In genomic region chr17:63623786-63624185, GRCh38 we compare ENCODE assay signal across 8 cellular contexts. TPM values are rescaled to one million over a fixed set of nuclear protein-coding genes. Genes with fewer than 3 reads are reported as not detected.
DNase-seq lines count a peak whose midpoint lies in the region; ATAC-seq and TF ChIP-seq lines count a peak whose summit lies in the region.

No MANE protein-coding gene starts in this region.

- DNase-seq in GM06990 (ENCODE audit: extremely low read depth, insufficient read length) (no peak), Peyer's patch (no peak), esophagus muscularis mucosa (ENCODE audit: extremely low spot score) (no peak), pons (ENCODE audit: low spot score) (peak; percentile 37), SK-N-DZ (ENCODE audit: low spot score) (no peak), inferior parietal cortex (ENCODE audit: extremely low spot score) (no peak)

- intact Hi-C loops in esophagus muscularis mucosa (cut with DNase I) = loop anchor here (5.0 kb wide), 1 partner anchor 79 kb away; the partner anchor contains the start of gene LIMD2

- H3K27me3 ChIP-seq in GM06990 (replicated peaks; ENCODE audit: control insufficient read depth, insufficient read depth, low read length) (no peaks in the 10 kb centered on the region), Peyer's patch (no peaks in the 10 kb centered on the region), esophagus muscularis mucosa (no peaks in the 10 kb centered on the region)

- peak overlapping the region in 2 of 4 donors; percentile 38 to 98 for H3K27ac ChIP-seq in Peyer's patch
- peak overlapping the region in 3 of 4 donors; percentile 85 to 91 (median 89) for H3K27ac ChIP-seq in esophagus muscularis mucosa (replicated peaks in 1 of 4)

- TF ChIP-seq CTCF in GM06990 (IDR thresholded peaks at IDR 0.05; ENCODE audit: insufficient read depth, low read length, poor library complexity, severe bottlenecking) = no peak
- no peak for TF ChIP-seq CTCF in Peyer's patch (IDR thresholded peaks at IDR 0.05)
- TF ChIP-seq CTCF in esophagus muscularis mucosa (IDR thresholded peaks at IDR 0.05) = no peak

- no peak for TF ChIP-seq EP300 in esophagus muscularis mucosa (IDR thresholded peaks at IDR 0.05)

- H3K4me3 ChIP-seq in GM06990 (replicated peaks; ENCODE audit: low read depth, low read length) (peak overlapping the region; percentile 85), Peyer's patch (peak overlapping the region in 3 of 4 donors; percentile 77 to 94 (median 77)), esophagus muscularis mucosa (peak overlapping the region; percentile 85 to 96 (median 88))

- H3K9me3 ChIP-seq in Peyer's patch (no peaks in the 10 kb centered on the region), esophagus muscularis mucosa (no peaks in the 10 kb centered on the region)

- TF ChIP-seq POLR2A in Peyer's patch (IDR thresholded peaks at IDR 0.05) = no peak
- TF ChIP-seq POLR2A in esophagus muscularis mucosa (IDR thresholded peaks at IDR 0.05; ENCODE audit: low read depth) = no peak

- no peak for ATAC-seq in HG02623 (IDR thresholded peaks at IDR 0.05; ENCODE audit: unreplicated experiment)
- ATAC-seq in GM18867 (IDR thresholded peaks at IDR 0.05; ENCODE audit: unreplicated experiment) = no peak

- no peaks in the 10 kb centered on the region for H3K36me3 ChIP-seq in GM06990 (ENCODE audit: control insufficient read depth, insufficient read depth, low read length)
- H3K36me3 ChIP-seq in Peyer's patch = no peaks in the 10 kb centered on the region
- H3K36me3 ChIP-seq in esophagus muscularis mucosa = peaks cover 0 to 1% (median 0%) of the 10 kb centered on the region in 4 donors

- H3K4me1 ChIP-seq in Peyer's patch (peaks cover 0 to 27% (median 5%) of the 10 kb centered on the region in 4 donors), esophagus muscularis mucosa (peaks cover 50 to 56% (median 52%) of the 10 kb centered on the region in 4 donors)

- WGBS in esophagus muscularis mucosa = 24% methylated on average over 6 of the region's 6 CpGs

RNA-seq across cellular contexts. Expression of gene MAP3K3, which starts 1.6 kb away (rescaled TPM):
- total RNA-seq in Peyer's patch (10 to 100 TPM; 17.3 to 61.9 (median 39.2) TPM), esophagus muscularis mucosa (100 to 1,000 TPM in 1 of 4 donors, 10 to 100 TPM in 3; 67.7 to 132 (median 86.6) TPM)
- polyA plus RNA-seq in SK-N-DZ (2014; cell fraction: cytosol; rRNA removed) = 26.6 and 28.1 TPM in 2 replicates
- 41.0 and 61.6 TPM in 2 replicates for polyA plus RNA-seq in SK-N-DZ (2014; cell fraction: nucleus; rRNA removed)

RNA-seq across cellular contexts. Expression of gene TACO1, which starts 23.1 kb away (rescaled TPM):
- total RNA-seq in Peyer's patch (10 to 100 TPM; 12.4 to 38.7 (median 36.0) TPM), esophagus muscularis mucosa (10 to 100 TPM in 3 of 4 donors, 1 to 10 TPM in 1; 9.4 to 35.0 (median 14.8) TPM)
- polyA plus RNA-seq in SK-N-DZ (2014; cell fraction: cytosol; rRNA removed) = 21.5 and 26.4 TPM in 2 replicates
- polyA plus RNA-seq in SK-N-DZ (2014; cell fraction: nucleus; rRNA removed) = 13.9 and 21.1 TPM in 2 replicates
